ENCODE assay signal across 18 cellular contexts in the genomic region with DNA sequence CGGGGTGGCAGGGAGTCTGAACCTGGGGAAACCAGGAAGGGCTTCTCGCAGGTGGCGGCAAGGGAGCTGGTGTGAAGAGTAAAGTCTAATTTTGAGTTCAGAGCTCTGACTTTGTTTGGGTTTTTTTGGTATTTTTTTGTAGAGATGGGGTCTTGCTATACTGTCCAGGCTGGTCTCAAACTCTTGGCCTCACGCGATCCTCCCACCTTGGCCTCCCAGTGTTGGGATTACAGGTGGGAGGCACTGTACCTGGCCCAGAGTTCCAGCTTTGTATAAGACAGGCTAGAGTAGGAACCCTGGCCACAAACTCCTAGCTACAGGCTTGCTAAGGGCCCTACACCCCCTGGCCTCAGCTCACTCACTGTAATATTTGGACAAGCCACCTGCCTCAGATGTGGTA.
DNase-seq lines count a peak whose midpoint lies in the region; ATAC-seq, FAIRE-seq and TF ChIP-seq lines count a peak whose summit lies in the region.
"Had no signal": no experiment of that assay in that cellular context is flagged by ENCODE, and none has a peak within 500 bp of the region (broad histone marks: within the 10 kb centered on the region; RNA-seq: fewer than 3 reads in every experiment).

No MANE protein-coding gene starts in this region.

- H3K9me3 Mint-ChIP-seq in IgD-negative memory B cell (no peaks in the 10 kb centered on the region), memory B cell (no peaks in the 10 kb centered on the region), HFFc6 (no peaks in the 10 kb centered on the region)
- H3K9me3 Mint-ChIP-seq: CD4-positive, alpha-beta memory T cell; GM23338 had no signal

- H4K20me1 ChIP-seq in K562 (replicated peaks; ENCODE audit: control insufficient read depth, insufficient read depth, low read length) (peaks cover 27% of the 10 kb centered on the region), smooth muscle cell (ENCODE audit: low read depth) (peaks cover 72% of the 10 kb centered on the region)

- CTCF ChIA-PET in K562 (lab: Yijun Ruan, JAX; ENCODE audit: low intra/inter-chr PET ratio) = no interaction called here

- TF ChIP-seq RAD21 in K562 (CRISPR knock-in tag; conservative IDR thresholded peaks at IDR 0.05 in 1 of 2, IDR thresholded peaks at IDR 0.05 in 1 of 2) = no peak

- H3K79me2 ChIP-seq in K562 (ENCODE audit: control insufficient read depth, insufficient read depth, low read length) (no peaks in the 10 kb centered on the region), smooth muscle cell (ENCODE audit: low read depth) (peaks cover 41% of the 10 kb centered on the region)

- H3K27me3 Mint-ChIP-seq in IgD-negative memory B cell (no peaks in the 10 kb centered on the region), memory B cell (no peaks in the 10 kb centered on the region), HFFc6 (ENCODE audit: insufficient read depth) (peaks cover 7% of the 10 kb centered on the region)
- H3K27me3 Mint-ChIP-seq: CD4-positive, alpha-beta memory T cell had no signal

- peak overlapping the region in 1 of 4 donors; percentile 13 for H3K4me3 Mint-ChIP-seq in IgD-negative memory B cell
- H3K4me3 Mint-ChIP-seq in memory B cell = no peak overlapping the region
- no peak overlapping the region for H3K4me3 Mint-ChIP-seq in HFFc6
- H3K4me3 Mint-ChIP-seq: CD4-positive, alpha-beta memory T cell; GM23338 had no signal

- no peaks in the 10 kb centered on the region for H3K36me3 ChIP-seq in K562 (ENCODE audit: control insufficient read depth, insufficient read depth, low read length)
- no peaks in the 10 kb centered on the region for H3K36me3 ChIP-seq in smooth muscle cell (ENCODE audit: low read depth)
- H3K36me3 ChIP-seq in vagina = no peaks in the 10 kb centered on the region
- H3K36me3 ChIP-seq: MG63 had no signal

- POLR2A ChIA-PET in K562 (lab: Yijun Ruan, JAX) = no interaction called here

- in situ Hi-C loops in K562 (cut with MboI) = no loop called here

- H3K4me2 ChIP-seq in K562 (ENCODE audit: insufficient read depth, low read length) (no peak overlapping the region), smooth muscle cell (no peak overlapping the region)
- H3K4me2 ChIP-seq: GM23338 had no signal

- H3K36me3 Mint-ChIP-seq in IgD-negative memory B cell (no peaks in the 10 kb centered on the region), memory B cell (peaks cover 10% of the 10 kb centered on the region), HFFc6 (ENCODE audit: low read depth) (no peaks in the 10 kb centered on the region)
- H3K36me3 Mint-ChIP-seq: CD4-positive, alpha-beta memory T cell had no signal

- no peak overlapping the region for H3K27ac ChIP-seq in K562 (ENCODE audit: extremely low read depth, low read depth, low read length)
- H3K27ac ChIP-seq in smooth muscle cell (ENCODE audit: low read depth) = peak overlapping the region; percentile 84
- H3K27ac ChIP-seq in vagina = no peak overlapping the region

- ATAC-seq in K562 (no peak), memory B cell (ENCODE audit: low read depth) (no peak)
- ATAC-seq: GM23338 had no signal

- no peaks in the 10 kb centered on the region for H3K9me3 ChIP-seq in K562 (replicated peaks; ENCODE audit: control insufficient read depth, insufficient read depth, low read depth, low read length)
- H3K9me3 ChIP-seq in smooth muscle cell (replicated peaks; ENCODE audit: low read depth) = no peaks in the 10 kb centered on the region
- no peaks in the 10 kb centered on the region for H3K9me3 ChIP-seq in vagina
- H3K9me3 ChIP-seq: Caco-2, MG63 had no signal

- H3K4me1 Mint-ChIP-seq in IgD-negative memory B cell (peaks cover 1 to 9% (median 2%) of the 10 kb centered on the region in 3 donors), memory B cell (peaks cover 35% of the 10 kb centered on the region), HFFc6 (ENCODE audit: low read depth) (no peaks in the 10 kb centered on the region)
- H3K4me1 Mint-ChIP-seq: CD4-positive, alpha-beta memory T cell had no signal

- no peak for TF ChIP-seq EP300 in K562 (IDR thresholded peaks at IDR 0.05; ENCODE audit: low read length)

- no peak for TF ChIP-seq POLR2A in K562 (conservative IDR thresholded peaks at IDR 0.05)
- no peak for TF ChIP-seq POLR2A in vagina (IDR thresholded peaks at IDR 0.05)

- H3K27ac Mint-ChIP-seq in IgD-negative memory B cell (peak overlapping the region in 2 of 3 donors; percentile 88 to 91), memory B cell (peak overlapping the region; percentile 60), HFFc6 (no peak overlapping the region)
- H3K27ac Mint-ChIP-seq: CD4-positive, alpha-beta memory T cell had no signal

- H3K4me3 ChIP-seq in K562 = no peak overlapping the region
- H3K4me3 ChIP-seq in smooth muscle cell = no peak overlapping the region
- H3K4me3 ChIP-seq in vagina = no peak overlapping the region
- H3K4me3 ChIP-seq: GM23338, MG63 had no signal

- DNase-seq in K562 (ENCODE audit: extremely low read depth in 1 of 4, low spot score in 3 of 4) = no peak
- no peak for DNase-seq in memory B cell (ENCODE audit: low spot score in 2 of 2)
- no peak for DNase-seq in smooth muscle cell (lab: John Stamatoyannopoulos, UW; ENCODE audit: unreplicated experiment)
- DNase-seq in NCI-H524 (lab: John Stamatoyannopoulos, UW) = no peak
- DNase-seq in vagina (ENCODE audit: extremely low spot score in 2 of 2) = no peak
- DNase-seq in HFFc6 = no peak
- DNase-seq: Caco-2; CD4-positive, alpha-beta memory T cell; DND-41; HCEC 1CT; MG63; NCI-H1048; NCI-H187; NCI-H446; Right ventricle myocardium superior had no signal

- WGBS in K562 (ENCODE audit: insufficient coverage, low coverage, missing lambda C conversion rate) = 34% methylated on average over 5 of the region's 5 CpGs
- WGBS in smooth muscle cell (ENCODE audit: low lambda C conversion rate) = 92% methylated on average over 5 of the region's 5 CpGs

- intact Hi-C loops in K562 (cut with micrococcal nuclease) = no loop called here
- intact Hi-C loops in vagina (cut with DNase I) = no loop called here

- peaks cover 7% of the 10 kb centered on the region for H3F3A ChIP-seq in smooth muscle cell (ENCODE audit: low read depth)

- no peak for FAIRE-seq in K562 (lab: Jason Lieb, UNC)
- FAIRE-seq: GM12892 had no signal

- no peak overlapping the region for H3K9ac ChIP-seq in K562 (ENCODE audit: insufficient read depth in 1 of 2, low read depth in 2 of 2, low read length in 2 of 2)
- no peak overlapping the region for H3K9ac ChIP-seq in smooth muscle cell (ENCODE audit: low read depth)

- TF ChIP-seq CTCF in K562 (IDR thresholded peaks at IDR 0.05 in 2 of 3, conservative IDR thresholded peaks at IDR 0.05 in 1 of 3; ENCODE audit: insufficient read depth in 2 of 3, low read depth in 1 of 3, low read length in 3 of 3) (no peak), smooth muscle cell (IDR thresholded peaks at IDR 0.05; ENCODE audit: borderline replicate concordance, insufficient read depth, poor library complexity, severe bottlenecking) (no peak), vagina (IDR thresholded peaks at IDR 0.05) (no peak), HFFc6 (IDR thresholded peaks at IDR 0.05) (no peak)

- H2AFZ ChIP-seq in K562 (ENCODE audit: low read depth, low read length) (no peak overlapping the region), smooth muscle cell (ENCODE audit: low read depth) (no peak overlapping the region)
- H2AFZ ChIP-seq: GM23338 had no signal

- peaks cover 12 to 70% of the 10 kb centered on the region in 2 experiments for H3K27me3 ChIP-seq in K562 (ENCODE audit: control insufficient read depth in 2 of 2, insufficient read depth in 2 of 2, low read length in 2 of 2)
- H3K27me3 ChIP-seq in smooth muscle cell (ENCODE audit: low read depth) = no peaks in the 10 kb centered on the region
- H3K27me3 ChIP-seq in vagina = no peaks in the 10 kb centered on the region
- H3K27me3 ChIP-seq: MG63 had no signal

- BruUV-seq in K562 (replicated peaks; lab: Mats Ljungman, UMichigan) = no TSS peak

- H3K4me1 ChIP-seq in K562 (replicated peaks in 1 of 2; ENCODE audit: control insufficient read depth in 2 of 2, insufficient read depth in 2 of 2, low read length in 2 of 2) (peaks cover 0 to 6% of the 10 kb centered on the region in 2 experiments; a peak in 2 of 5 replicates), smooth muscle cell (ENCODE audit: low read depth) (peaks cover 19% of the 10 kb centered on the region), vagina (peaks cover 13% of the 10 kb centered on the region)
- H3K4me1 ChIP-seq: Caco-2 had no signal

- H3K9me1 ChIP-seq in K562 (ENCODE audit: control insufficient read depth, insufficient read depth, low read length) = no peaks in the 10 kb centered on the region

TF ChIP-seq in K562, 482 proteins besides CTCF, POLR2A, EP300 and RAD21:
- TF ChIP-seq ZNF121 (CRISPR knock-in tag; conservative IDR thresholded peaks at IDR 0.05) = peak; percentile 61
- no peak for TF ChIP-seq TAF1 (IDR thresholded peaks at IDR 0.05; ENCODE audit: control insufficient read depth, extremely low read depth, insufficient read depth, low read length, severe bottlenecking)
- TF ChIP-seq, protein P1, sequence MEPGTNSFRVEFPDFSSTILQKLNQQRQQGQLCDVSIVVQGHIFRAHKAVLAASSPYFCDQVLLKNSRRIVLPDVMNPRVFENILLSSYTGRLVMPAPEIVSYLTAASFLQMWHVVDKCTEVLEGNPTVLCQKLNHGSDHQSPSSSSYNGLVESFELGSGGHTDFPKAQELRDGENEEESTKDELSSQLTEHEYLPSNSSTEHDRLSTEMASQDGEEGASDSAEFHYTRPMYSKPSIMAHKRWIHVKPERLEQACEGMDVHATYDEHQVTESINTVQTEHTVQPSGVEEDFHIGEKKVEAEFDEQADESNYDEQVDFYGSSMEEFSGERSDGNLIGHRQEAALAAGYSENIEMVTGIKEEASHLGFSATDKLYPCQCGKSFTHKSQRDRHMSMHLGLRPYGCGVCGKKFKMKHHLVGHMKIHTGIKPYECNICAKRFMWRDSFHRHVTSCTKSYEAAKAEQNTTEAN (CRISPR knock-in tag; IDR thresholded peaks at IDR 0.05) = no peak
